In genomic region chr9:136095028-136095494, GRCh38 we compare ENCODE assay signal across 1 cellular context.
TF ChIP-seq lines count a peak whose summit lies in the region.

Gene NACC2, minus strand, starts transcription at chr9:136095289. Its CDS starts 44,768 bp downstream, at chr9:136050521.

TF ChIP-seq in HepG2, 621 proteins besides CTCF, POLR2A, EP300 and RAD21 (continued from another document):
- TF ChIP-seq SAP130 (CRISPR knock-in tag; IDR thresholded peaks at IDR 0.05; ENCODE audit: low read depth) (peak; percentile 44; the same call in 1 of the 2 replicates), YEATS4 (CRISPR knock-in tag; IDR thresholded peaks at IDR 0.05; ENCODE audit: borderline replicate concordance) (0 out of 2 replicates have a peak, but pooled peaks have one; percentile 12), HMGXB4 (CRISPR knock-in tag; IDR thresholded peaks at IDR 0.05; ENCODE audit: borderline replicate concordance in 1 of 2, low read depth in 1 of 2) (no peak), DZIP1 (CRISPR knock-in tag; IDR thresholded peaks at IDR 0.05) (no peak), ZFP36L2 (CRISPR knock-in tag; IDR thresholded peaks at IDR 0.05) (no peak), PBX2 (CRISPR knock-in tag; IDR thresholded peaks at IDR 0.05) (no peak), SUZ12 (IDR thresholded peaks at IDR 0.05; ENCODE audit: low read depth, low read length) (no peak), NCOA5 (CRISPR knock-in tag; IDR thresholded peaks at IDR 0.05) (no peak), ELF1 (CRISPR knock-in tag; IDR thresholded peaks at IDR 0.05) (no peak), ZNF12 (CRISPR knock-in tag; IDR thresholded peaks at IDR 0.05) (no peak), MBNL3 (CRISPR knock-in tag; conservative IDR thresholded peaks at IDR 0.05) (no peak), GLI4 (CRISPR knock-in tag; IDR thresholded peaks at IDR 0.05; ENCODE audit: borderline replicate concordance) (no peak), RXRB (CRISPR knock-in tag; IDR thresholded peaks at IDR 0.05; ENCODE audit: borderline replicate concordance) (no peak), TCF7 (IDR thresholded peaks at IDR 0.05; ENCODE audit: low read depth) (no peak), TERF1 (CRISPR knock-in tag; IDR thresholded peaks at IDR 0.05) (no peak)
